In genomic region chr2:84879595-84880394, GRCh38 we compare ENCODE assay signal across 8 cellular contexts. TPM values are rescaled to one million over a fixed set of nuclear protein-coding genes. Genes with fewer than 3 reads are reported as not detected.
DNase-seq lines count a peak whose midpoint lies in the region; ATAC-seq and TF ChIP-seq lines count a peak whose summit lies in the region.

No MANE protein-coding gene starts in this region.

- H3K4me2 ChIP-seq in DOHH2 (ENCODE audit: low read length), result peak overlapping the region; percentile 87

- ATAC-seq in GM19468 (IDR thresholded peaks at IDR 0.05; ENCODE audit: extremely low read depth, unreplicated experiment) (peak; percentile 73), HG03565 (IDR thresholded peaks at IDR 0.05; ENCODE audit: unreplicated experiment) (peak; percentile 70)

- H3K9me3 ChIP-seq in DOHH2 (ENCODE audit: control insufficient read depth, insufficient read depth, low read length), result no peaks in the 10 kb centered on the region

- H3K27ac ChIP-seq in DOHH2 (ENCODE audit: low read depth, low read length), result no peak overlapping the region

- DNase-seq in astrocyte of the spinal cord (ENCODE audit: low read depth, low spot score) (no peak), mesenteric fat pad (ENCODE audit: low spot score) (peak; percentile 87), DMS153 treated with DMSO at 0.1 percent for 48 hours (lab: John Stamatoyannopoulos, UW; ENCODE audit: unreplicated experiment) (no peak), medulla oblongata (ENCODE audit: extremely low spot score) (no peak), NCI-H446 treated with DMSO at 0.1 percent for 48 hours (lab: John Stamatoyannopoulos, UW) (no peak)

- in situ Hi-C loops in astrocyte of the spinal cord (cut with HindIII; ENCODE audit: low sequenced_read_pairs), result no loop called here

- H4K20me1 ChIP-seq in DOHH2 (ENCODE audit: control insufficient read depth, insufficient read depth, low read depth, low read length), result no peaks in the 10 kb centered on the region

- H3F3A ChIP-seq in DOHH2 (ENCODE audit: control insufficient read depth, insufficient read depth), result no peaks in the 10 kb centered on the region

- H3K27me3 ChIP-seq in DOHH2 (ENCODE audit: control insufficient read depth, low read length), result peaks cover 43% of the 10 kb centered on the region

- no peaks in the 10 kb centered on the region for H3K79me2 ChIP-seq in DOHH2 (ENCODE audit: control insufficient read depth, low read length)

- TF ChIP-seq CTCF in DOHH2 (IDR thresholded peaks at IDR 0.05; ENCODE audit: low read depth, low read length, poor library complexity, severe bottlenecking) (no peak), astrocyte of the spinal cord (IDR thresholded peaks at IDR 0.05; ENCODE audit: low read depth, low read length) (no peak)

- H3K4me3 ChIP-seq in DOHH2 (ENCODE audit: low read length) (peak overlapping the region; percentile 75), astrocyte of the spinal cord (ENCODE audit: low read depth, low read length) (peak overlapping the region; percentile 36)

- peaks cover 25% of the 10 kb centered on the region for H3K4me1 ChIP-seq in DOHH2 (ENCODE audit: control insufficient read depth, low read length)

- H3K9me2 ChIP-seq in DOHH2 (replicated peaks; ENCODE audit: control insufficient read depth, low read length), result no peaks in the 10 kb centered on the region

- H3K36me3 ChIP-seq in DOHH2 (ENCODE audit: control insufficient read depth, low read length), result no peaks in the 10 kb centered on the region

RNA-seq across cellular contexts. Expression of gene TRABD2A, which starts 1.1 kb away (rescaled TPM):
- 6.3 TPM for total RNA-seq in mesenteric fat pad

RNA-seq across cellular contexts. Expression of gene TMSB10, which starts 25.7 kb away (rescaled TPM):
- 1,485 TPM for total RNA-seq in mesenteric fat pad
